15 cellular contexts compared by ENCODE assay signal in genomic region chr1:17018849-17019248, GRCh38. TPM values are rescaled to one million over a fixed set of nuclear protein-coding genes. Genes with fewer than 3 reads are reported as not detected.
DNase-seq lines count a peak whose midpoint lies in the region; ATAC-seq and TF ChIP-seq lines count a peak whose summit lies in the region.
"Had no signal": no experiment of that assay in that cellular context is flagged by ENCODE, and none has a peak within 500 bp of the region (broad histone marks: within the 10 kb centered on the region; RNA-seq: fewer than 3 reads in every experiment).

No MANE protein-coding gene starts in this region.

- no peaks in the 10 kb centered on the region for H3K79me2 ChIP-seq in mammary epithelial cell (ENCODE audit: insufficient read depth, low read length)

- H3K9ac ChIP-seq in mammary epithelial cell (ENCODE audit: insufficient read depth, low read length), result no peak overlapping the region

- H3K4me3 ChIP-seq in coronary artery (no peak overlapping the region), mammary epithelial cell (replicated peaks in 1 of 3; ENCODE audit: insufficient read depth in 1 of 3, low read depth in 2 of 3, low read length in 3 of 3) (no peak overlapping the region)
- H3K4me3 ChIP-seq: breast epithelium had no signal

- ATAC-seq in activated CD8-positive, alpha-beta memory T cell treated with anti-CD3 and anti-CD28 coated beads, Interleukin-2, amount 10 ng/mL, durations not matched to agents 7 days and 5 days, result peak; percentile 36
- peak; percentile 60 for ATAC-seq in GM21447 (IDR thresholded peaks at IDR 0.05; ENCODE audit: unreplicated experiment)
- ATAC-seq in activated T-helper 17 cell treated with anti-CD3 and anti-CD28 coated beads, Interleukin-2, amount 50 U/mL, for 72 hours (replicated peaks), result no peak
- no peak for ATAC-seq in Right ventricle myocardium superior (ENCODE audit: poor library complexity)

- peaks cover 26% of the 10 kb centered on the region for H3K36me3 ChIP-seq in mammary epithelial cell (ENCODE audit: insufficient read depth, low read length)

- WGBS in mammary epithelial cell (ENCODE audit: low coverage, missing lambda C conversion rate), result 93% methylated on average over 1 of the region's 1 CpG

- no peak overlapping the region for H3K4me3 Mint-ChIP-seq in activated CD8-positive, alpha-beta memory T cell treated with anti-CD3 and anti-CD28 coated beads, Interleukin-2, amount 10 ng/mL, durations not matched to agents 7 days and 5 days
- H3K4me3 Mint-ChIP-seq in activated T-helper 17 cell treated with anti-CD3 and anti-CD28 coated beads, Interleukin-2, amount 50 U/mL, for 72 hours, result no peak overlapping the region

- DNase-seq in activated CD8-positive, alpha-beta memory T cell treated with anti-CD3 and anti-CD28 coated beads, Interleukin-2, amount 10 ng/mL, durations not matched to agents 7 days and 5 days, result no peak
- DNase-seq in activated CD8-positive, alpha-beta memory T cell treated with anti-CD3 and anti-CD28 coated beads, Interleukin-2, amount 50 U/mL, for 48 hours, result no peak
- peak; percentile 17 for DNase-seq in posterior vena cava (ENCODE audit: low spot score)
- no peak for DNase-seq in Right ventricle myocardium superior
- no peak for DNase-seq in coronary artery (ENCODE audit: low spot score)
- no peak for DNase-seq in mammary epithelial cell
- DNase-seq: activated gamma-delta T cell, EL, hippocampal formation, left colon, NCI-H82 had no signal

- in situ Hi-C loops in mammary epithelial cell (cut with MboI; ENCODE audit: low sequenced_read_pairs in 2 of 2), result no loop called here

- H3K9me3 ChIP-seq in mammary epithelial cell (replicated peaks; ENCODE audit: insufficient read depth, low read length), result no peaks in the 10 kb centered on the region
- H3K9me3 ChIP-seq: breast epithelium had no signal

- peaks cover 10% of the 10 kb centered on the region for H3K4me1 ChIP-seq in mammary epithelial cell (ENCODE audit: insufficient read depth, low read length)

- H3K27ac ChIP-seq in coronary artery, result no peak overlapping the region
- no peak overlapping the region for H3K27ac ChIP-seq in mammary epithelial cell (ENCODE audit: insufficient read depth, low read depth, low read length)
- H3K27ac ChIP-seq: breast epithelium had no signal

- H4K20me1 ChIP-seq in mammary epithelial cell (ENCODE audit: insufficient read depth, low read length), result no peaks in the 10 kb centered on the region

- peaks cover 24% of the 10 kb centered on the region for H3K4me1 Mint-ChIP-seq in activated CD8-positive, alpha-beta memory T cell treated with anti-CD3 and anti-CD28 coated beads, Interleukin-2, amount 10 ng/mL, durations not matched to agents 7 days and 5 days
- H3K4me1 Mint-ChIP-seq in activated T-helper 17 cell treated with anti-CD3 and anti-CD28 coated beads, Interleukin-2, amount 50 U/mL, for 72 hours, result peaks cover 8% of the 10 kb centered on the region

- intact Hi-C loops in posterior vena cava (cut with DNase I) (no loop called here), Right ventricle myocardium superior (cut with DNase I) (no loop called here), mammary epithelial cell (cut with micrococcal nuclease) (loop anchor here (10.0 kb wide), 1 partner anchor 54 kb away; no protein-coding TSS in a partner anchor)

- H2AFZ ChIP-seq in mammary epithelial cell (ENCODE audit: low read depth, low read length), result no peak overlapping the region

- TF ChIP-seq CTCF in coronary artery (IDR thresholded peaks at IDR 0.05) (no peak), mammary epithelial cell (conservative IDR thresholded peaks at IDR 0.05 in 1 of 2, IDR thresholded peaks at IDR 0.05 in 1 of 2; ENCODE audit: extremely low read depth in 1 of 2, insufficient read depth in 1 of 2, low read depth in 1 of 2, low read length in 2 of 2) (no peak)

- no peak overlapping the region for H3K4me2 ChIP-seq in mammary epithelial cell (ENCODE audit: insufficient read depth, low read depth, low read length)

- no peaks in the 10 kb centered on the region for H3K9me3 Mint-ChIP-seq in activated CD8-positive, alpha-beta memory T cell treated with anti-CD3 and anti-CD28 coated beads, Interleukin-2, amount 10 ng/mL, durations not matched to agents 7 days and 5 days (ENCODE audit: low read depth)
- H3K9me3 Mint-ChIP-seq in activated T-helper 17 cell treated with anti-CD3 and anti-CD28 coated beads, Interleukin-2, amount 50 U/mL, for 72 hours, result no peaks in the 10 kb centered on the region

- dilution Hi-C loops in mammary epithelial cell (cut with HindIII; ENCODE audit: low sequenced_read_pairs), result loop anchor here (10.0 kb wide), 1 partner anchor 66 kb away; no protein-coding TSS in a partner anchor

- H3K27ac Mint-ChIP-seq in activated CD8-positive, alpha-beta memory T cell treated with anti-CD3 and anti-CD28 coated beads, Interleukin-2, amount 10 ng/mL, durations not matched to agents 7 days and 5 days, result peak overlapping the region; percentile 61
- peak overlapping the region; percentile 86 for H3K27ac Mint-ChIP-seq in activated T-helper 17 cell treated with anti-CD3 and anti-CD28 coated beads, Interleukin-2, amount 50 U/mL, for 72 hours

- BruUV-seq in mammary epithelial cell (replicated peaks; lab: Mats Ljungman, UMichigan), result no TSS peak

- H3K36me3 Mint-ChIP-seq in activated CD8-positive, alpha-beta memory T cell treated with anti-CD3 and anti-CD28 coated beads, Interleukin-2, amount 10 ng/mL, durations not matched to agents 7 days and 5 days, result peaks cover 28% of the 10 kb centered on the region
- peaks cover 72% of the 10 kb centered on the region for H3K36me3 Mint-ChIP-seq in activated T-helper 17 cell treated with anti-CD3 and anti-CD28 coated beads, Interleukin-2, amount 50 U/mL, for 72 hours (ENCODE audit: low read depth)

- H3K27me3 Mint-ChIP-seq in activated CD8-positive, alpha-beta memory T cell treated with anti-CD3 and anti-CD28 coated beads, Interleukin-2, amount 10 ng/mL, durations not matched to agents 7 days and 5 days, result no peaks in the 10 kb centered on the region
- no peaks in the 10 kb centered on the region for H3K27me3 Mint-ChIP-seq in activated T-helper 17 cell treated with anti-CD3 and anti-CD28 coated beads, Interleukin-2, amount 50 U/mL, for 72 hours

- H3K27me3 ChIP-seq in mammary epithelial cell (ENCODE audit: insufficient read depth, low read length), result no peaks in the 10 kb centered on the region
- H3K27me3 ChIP-seq: breast epithelium had no signal

- CTCF ChIA-PET in activated CD8-positive, alpha-beta memory T cell treated with anti-CD3 and anti-CD28 coated beads, Interleukin-2, amount 10 ng/mL, durations not matched to agents 7 days and 5 days (lab: Charles Lee), result interaction anchor here (0.8 to 1.4 kb wide), 5 partner anchors 11 to 67 kb away, joined by 3 to 5 read pairs (median 3); no protein-coding TSS in a partner anchor
- CTCF ChIA-PET in mammary epithelial cell (lab: Charles Lee; ENCODE audit: low non-redundant PET), result no interaction called here

RNA-seq across cellular contexts. Expression of gene ATP13A2, which starts 7.1 kb away (rescaled TPM):
- 10 to 100 TPM; 49.2 to 52.9 TPM for total RNA-seq in activated CD8-positive, alpha-beta memory T cell treated with anti-CD3 and anti-CD28 coated beads, Interleukin-2, amount 10 ng/mL, durations not matched to agents 7 days and 5 days
- total RNA-seq in activated T-helper 17 cell treated with anti-CD3 and anti-CD28 coated beads, Interleukin-2, amount 50 U/mL, for 72 hours, result 10 to 100 TPM; 24.2 to 51.7 TPM
- total RNA-seq in posterior vena cava (10 to 100 TPM; 20.2 to 27.6 TPM), Right ventricle myocardium superior (15.6 TPM), mammary epithelial cell (100 to 1,000 TPM in 1 of 2 donors, 10 to 100 TPM in 1; 97.1 to 180 TPM)
- polyA plus RNA-seq in mammary epithelial cell, result 80.2 TPM
- 162 TPM for polyA minus RNA-seq in mammary epithelial cell

RNA-seq across cellular contexts. Expression of gene SDHB, which starts 35.0 kb away (rescaled TPM):
- total RNA-seq in activated CD8-positive, alpha-beta memory T cell treated with anti-CD3 and anti-CD28 coated beads, Interleukin-2, amount 10 ng/mL, durations not matched to agents 7 days and 5 days, result 100 to 1,000 TPM; 108 TPM
- total RNA-seq in activated T-helper 17 cell treated with anti-CD3 and anti-CD28 coated beads, Interleukin-2, amount 50 U/mL, for 72 hours, result 100 to 1,000 TPM in 1 of 2 donors, 10 to 100 TPM in 1; 82.9 to 137 TPM
- total RNA-seq in posterior vena cava, result 10 to 100 TPM; 77.7 to 80.5 TPM
- total RNA-seq in Right ventricle myocardium superior, result 409 TPM
- total RNA-seq in mammary epithelial cell, result 100 to 1,000 TPM in 1 of 2 donors, 10 to 100 TPM in 1; 73.5 to 106 TPM
- polyA plus RNA-seq in mammary epithelial cell, result 154 TPM
- 337 TPM for polyA minus RNA-seq in mammary epithelial cell

RNA-seq across cellular contexts. Expression of gene MFAP2, which starts 38.4 kb away (rescaled TPM):
- not detected for total RNA-seq in activated CD8-positive, alpha-beta memory T cell treated with anti-CD3 and anti-CD28 coated beads, Interleukin-2, amount 10 ng/mL, durations not matched to agents 7 days and 5 days
- total RNA-seq in activated T-helper 17 cell treated with anti-CD3 and anti-CD28 coated beads, Interleukin-2, amount 50 U/mL, for 72 hours, result not detected
- 10 to 100 TPM; 39.0 to 52.1 TPM for total RNA-seq in posterior vena cava
- total RNA-seq in Right ventricle myocardium superior, result 4.1 TPM
- 10 to 100 TPM in 1 of 2 donors, 1 to 10 TPM in 1; 4.4 to 12.8 TPM for total RNA-seq in mammary epithelial cell
- polyA plus RNA-seq in mammary epithelial cell, result 3.6 TPM
- polyA minus RNA-seq in mammary epithelial cell, result not detected
- total RNA-seq: T-helper 1 cell treated with Interleukin-12 subunit alpha and Interleukin-12 subunit beta and Interleukin-4 antibody, amounts not matched to agents 30 ng/mL and 1 ng/mL, for 36 hours had no signal

Comparison
In these comparisons a context has a peak if more than half of its experiments do, and no peak if none do; other contexts are left out.
1. ATAC-seq: peak in activated CD8-positive, alpha-beta memory T cell treated with anti-CD3 and anti-CD28 coated beads, Interleukin-2, amount 10 ng/mL, durations not matched to agents 7 days and 5 days (single experiment) and GM21447 (single experiment); none in activated T-helper 17 cell treated with anti-CD3 and anti-CD28 coated beads, Interleukin-2, amount 50 U/mL, for 72 hours (single experiment) and Right ventricle myocardium superior (single experiment).